Comparison of ENCODE assay signal across 16 cellular contexts in the genomic region with DNA sequence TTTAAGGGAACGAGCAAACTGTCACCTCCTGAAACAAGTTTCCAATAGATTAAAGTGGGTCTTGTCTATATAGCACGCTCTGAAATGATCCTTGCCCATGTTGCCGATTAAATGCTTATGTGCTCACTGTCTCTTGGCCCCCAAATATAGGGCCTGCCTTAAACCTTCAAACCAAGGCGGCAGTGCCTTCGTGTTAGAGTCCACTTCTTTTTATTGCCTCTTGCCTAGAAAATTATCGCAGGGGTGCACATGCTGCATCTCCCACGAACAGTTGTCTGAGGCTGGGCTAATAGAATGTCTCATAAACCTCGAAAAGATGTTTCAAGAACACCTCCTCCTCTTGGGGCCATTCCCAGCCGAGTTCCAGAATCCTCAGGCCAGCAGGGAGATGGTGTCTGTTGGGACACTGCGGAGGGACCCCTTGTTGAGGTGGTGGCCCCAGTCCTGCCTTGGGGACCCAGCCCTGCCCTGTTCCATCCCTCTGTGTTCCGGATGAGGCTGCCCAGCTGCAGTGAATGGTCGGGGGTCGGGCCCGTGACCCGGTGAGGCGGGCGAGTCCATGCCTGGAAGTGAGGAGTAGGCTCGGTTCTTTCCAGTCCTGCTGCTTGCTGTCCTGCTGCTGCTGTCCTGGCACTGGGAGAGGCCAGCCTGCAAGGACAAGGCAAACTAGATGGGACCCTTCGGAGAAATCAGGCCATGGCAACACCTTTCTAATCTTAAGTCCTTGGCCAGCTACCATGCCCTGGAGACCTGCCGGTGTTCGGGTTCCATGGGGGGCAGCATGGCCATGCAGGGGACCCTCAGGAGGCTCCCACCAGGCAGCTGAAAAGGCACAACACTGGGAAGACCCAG.
"Had no signal": no experiment of that assay in that cellular context is flagged by ENCODE, and none has a peak within 500 bp of the region (broad histone marks: within the 10 kb centered on the region; RNA-seq: fewer than 3 reads in every experiment).

No MANE protein-coding gene starts in this region.

- H3K36me3 ChIP-seq: breast epithelium, esophagus squamous epithelium, neural progenitor cell, tibial artery, uterus had no signal

- H3K4me2 ChIP-seq: neural progenitor cell, smooth muscle cell had no signal

- H3K79me2 ChIP-seq: parathyroid adenoma had no signal

- H3K4me1 ChIP-seq: neural progenitor cell, parathyroid adenoma, uterus had no signal

- DNase-seq: activated CD4-positive, alpha-beta T cell treated with anti-CD3 and anti-CD28 coated beads for 1 hour; activated CD4-positive, alpha-beta T cell treated with anti-CD3 and anti-CD28 coated beads, Interleukin-2, amount 50 U/mL, for 48 hours; activated gamma-delta T cell treated with Interleukin-2 at 50 U/mL for 16 hours; activated T-cell treated with anti-CD3 and anti-CD28 coated beads, Interleukin-2, amount 50 U/mL, for 48 hours; aorta; esophagus squamous epithelium; foreskin fibroblast; head of caudate nucleus; mesenchymal stem cell; tibial artery; uterus had no signal

- H3K27me3 ChIP-seq: uterus had no signal

- H3K27ac ChIP-seq: breast epithelium, esophagus squamous epithelium, neural progenitor cell, parathyroid adenoma, tibial artery, uterus had no signal

- ATAC-seq: stimulated activated effector memory CD8-positive, alpha-beta T cell treated with anti-CD3 and anti-CD28 coated beads, Interleukin-12 subunit alpha, Interleukin-12 subunit beta, amount 100 ng/mL, for 72 hours had no signal

- H3K4me3 ChIP-seq: esophagus squamous epithelium, neural progenitor cell, smooth muscle cell, tibial artery, uterus had no signal

- H3K9ac ChIP-seq: neural progenitor cell, parathyroid adenoma had no signal

- H2AFZ ChIP-seq: neural progenitor cell, parathyroid adenoma had no signal

- H3K9me3 ChIP-seq: breast epithelium, tibial artery, uterus had no signal
